8 cellular contexts compared by ENCODE assay signal in the genomic region with DNA sequence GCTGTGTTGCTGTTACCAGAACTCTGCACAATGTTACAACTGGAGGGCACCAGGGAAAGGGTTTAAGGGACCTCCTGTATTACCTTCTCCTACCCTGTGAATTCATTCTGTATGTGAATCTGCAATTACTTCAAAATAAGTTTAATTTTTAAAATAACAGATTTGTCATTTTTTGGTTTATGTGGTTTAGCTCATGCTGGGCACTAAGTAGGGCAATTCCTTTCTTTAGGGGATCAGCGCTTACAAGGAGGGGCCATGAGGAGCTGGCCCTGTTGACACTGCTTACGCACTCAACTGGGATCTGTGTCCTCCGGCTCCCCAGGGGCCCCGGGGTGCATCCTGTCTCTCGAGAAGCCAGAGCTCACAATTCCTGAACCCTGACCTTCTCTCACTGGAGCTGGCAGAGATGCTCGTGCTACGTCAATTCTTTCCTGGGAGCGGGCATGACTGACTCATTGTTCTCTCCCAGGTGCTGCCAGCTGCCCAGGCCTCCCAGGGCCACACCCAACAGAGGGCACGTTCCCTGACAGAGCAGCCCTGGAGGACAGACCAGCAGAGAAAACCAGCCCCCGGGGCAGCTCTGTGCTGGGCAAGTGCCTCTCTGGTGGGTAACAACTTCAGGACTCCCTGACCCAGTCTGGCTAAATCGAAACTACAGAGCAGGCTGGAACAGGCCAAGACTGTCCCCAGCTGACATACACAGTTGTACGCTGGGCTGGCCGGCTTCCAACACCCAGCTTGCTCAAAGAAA. TPM values are rescaled to one million over a fixed set of nuclear protein-coding genes. Genes with fewer than 3 reads are reported as not detected.
DNase-seq lines count a peak whose midpoint lies in the region; ATAC-seq and TF ChIP-seq lines count a peak whose summit lies in the region.

No MANE protein-coding gene starts in this region.

- ATAC-seq in lung (ENCODE audit: insufficient read depth, low FRiP score) = peak; percentile 77
- ATAC-seq in GM19328 (IDR thresholded peaks at IDR 0.05; ENCODE audit: unreplicated experiment) = no peak

- H3K9me3 ChIP-seq in colonic mucosa (no peaks in the 10 kb centered on the region), lung (ENCODE audit: control insufficient read depth in 2 of 2, insufficient read depth in 1 of 2, low read length in 1 of 2) (no peaks in the 10 kb centered on the region)

- H3K9me3 Mint-ChIP-seq in activated CD4-positive, alpha-beta T cell treated with anti-CD3 and anti-CD28 coated beads, Interleukin-2, amount 10 ng/mL, durations not matched to agents 24 days and 14 days = no peaks in the 10 kb centered on the region

- TF ChIP-seq CTCF in colonic mucosa (IDR thresholded peaks at IDR 0.05) (no peak), lung (IDR thresholded peaks at IDR 0.05; ENCODE audit: control extremely low read depth, extremely low read depth) (no peak)

- intact Hi-C loops in colonic mucosa (cut with DNase I) = no loop called here
- intact Hi-C loops in activated CD4-positive, alpha-beta T cell treated with anti-CD3 and anti-CD28 coated beads, Interleukin-2, amount 10 ng/mL, durations not matched to agents 24 days and 14 days (cut with micrococcal nuclease) = no loop called here

- no peaks in the 10 kb centered on the region for H3K4me1 Mint-ChIP-seq in activated CD4-positive, alpha-beta T cell treated with anti-CD3 and anti-CD28 coated beads, Interleukin-2, amount 10 ng/mL, durations not matched to agents 24 days and 14 days

- H3K4me3 ChIP-seq in colonic mucosa = no peak overlapping the region
- no peak overlapping the region for H3K4me3 ChIP-seq in lung
- no peak overlapping the region for H3K4me3 ChIP-seq in urinary bladder (ENCODE audit: low read depth, low read length)

- no peaks in the 10 kb centered on the region for H3K36me3 Mint-ChIP-seq in activated CD4-positive, alpha-beta T cell treated with anti-CD3 and anti-CD28 coated beads, Interleukin-2, amount 10 ng/mL, durations not matched to agents 24 days and 14 days (ENCODE audit: low read depth)

- H3K27me3 ChIP-seq in colonic mucosa = no peaks in the 10 kb centered on the region
- H3K27me3 ChIP-seq in lung (ENCODE audit: control insufficient read depth, insufficient read depth) = no peaks in the 10 kb centered on the region

- peak; percentile 27 for DNase-seq in NCI-H2029 (lab: John Stamatoyannopoulos, UW)
- DNase-seq in NCI-H2029 treated with DMSO at 0.1 percent for 48 hours (lab: John Stamatoyannopoulos, UW) = no peak
- DNase-seq in colonic mucosa = peak; percentile 93
- peak; percentile 58 for DNase-seq in lung (ENCODE audit: low spot score)
- no peak for DNase-seq in NCI-H128 (lab: John Stamatoyannopoulos, UW; ENCODE audit: unreplicated experiment)
- no peak for DNase-seq in activated CD4-positive, alpha-beta T cell treated with anti-CD3 and anti-CD28 coated beads, Interleukin-2, amount 10 ng/mL, durations not matched to agents 24 days and 14 days

- H3K4me1 ChIP-seq in colonic mucosa (peaks cover 26% of the 10 kb centered on the region), lung (ENCODE audit: control insufficient read depth in 2 of 2, insufficient read depth in 2 of 2, low read length in 2 of 2) (peaks cover 30 to 43% of the 10 kb centered on the region in 2 donors), urinary bladder (ENCODE audit: insufficient read depth) (no peaks in the 10 kb centered on the region)

- WGBS in lung, 2 donors = 47 to 62% methylated on average over 13 of the region's 13 CpGs
- WGBS in urinary bladder = 37% methylated on average over 13 of the region's 13 CpGs

- H3K27ac ChIP-seq in colonic mucosa (peak overlapping the region; percentile 75), lung (ENCODE audit: low read depth in 1 of 2, low read length in 1 of 2) (peak overlapping the region; percentile 87 to 95), urinary bladder (ENCODE audit: low read depth) (peak overlapping the region; percentile 18)

- peak overlapping the region; percentile 62 to 83 for H3K9ac ChIP-seq in colonic mucosa (ENCODE audit: low read depth in 2 of 2, low read length in 2 of 2)

- H3K27me3 Mint-ChIP-seq in activated CD4-positive, alpha-beta T cell treated with anti-CD3 and anti-CD28 coated beads, Interleukin-2, amount 10 ng/mL, durations not matched to agents 24 days and 14 days = no peaks in the 10 kb centered on the region

- H3K36me3 ChIP-seq in colonic mucosa (no peaks in the 10 kb centered on the region), lung (ENCODE audit: control insufficient read depth in 2 of 2, insufficient read depth in 2 of 2, low read length in 2 of 2) (peaks cover 0 to 4% of the 10 kb centered on the region in 2 donors), urinary bladder (ENCODE audit: insufficient read depth) (no peaks in the 10 kb centered on the region)

- no peak overlapping the region for H3K4me3 Mint-ChIP-seq in activated CD4-positive, alpha-beta T cell treated with anti-CD3 and anti-CD28 coated beads, Interleukin-2, amount 10 ng/mL, durations not matched to agents 24 days and 14 days

- no peak overlapping the region for H3K27ac Mint-ChIP-seq in activated CD4-positive, alpha-beta T cell treated with anti-CD3 and anti-CD28 coated beads, Interleukin-2, amount 10 ng/mL, durations not matched to agents 24 days and 14 days

RNA-seq across cellular contexts. Expression of gene CTBP2, which starts 36.8 kb away (rescaled TPM):
- total RNA-seq in colonic mucosa = 100 to 1,000 TPM; 106 to 172 TPM
- total RNA-seq in lung = 10 to 100 TPM; 74.9 to 80.6 TPM
- polyA plus RNA-seq in lung = 10 to 100 TPM; 19.2 to 51.6 TPM
- 45.3 TPM for total RNA-seq in urinary bladder
- 49.8 TPM for polyA plus RNA-seq in urinary bladder
- 0.16 TPM in 1 of 2 replicates, not detected in the other for total RNA-seq in activated CD4-positive, alpha-beta T cell treated with anti-CD3 and anti-CD28 coated beads, Interleukin-2, amount 10 ng/mL, durations not matched to agents 24 days and 14 days

Comparison
In these comparisons a context has a peak if more than half of its experiments do, and no peak if none do; other contexts are left out.
1. DNase-seq: peak in NCI-H2029 (single experiment), colonic mucosa (single experiment) and lung (single experiment); none in NCI-H2029 treated with DMSO at 0.1 percent for 48 hours (single experiment), NCI-H128 (single experiment) and activated CD4-positive, alpha-beta T cell treated with anti-CD3 and anti-CD28 coated beads, Interleukin-2, amount 10 ng/mL, durations not matched to agents 24 days and 14 days (single experiment).
2. H3K27ac ChIP-seq: peak in every context shown above with its lines; median percentile 91 in lung; 75 in colonic mucosa; 18 in urinary bladder.
3. RNA of gene CTBP2, which starts 36.8 kb away (total RNA-seq): 106 to 172 TPM in colonic mucosa, 74.9 to 80.6 TPM in lung and 45.3 TPM in urinary bladder (single experiment); 0.16 TPM in activated CD4-positive, alpha-beta T cell treated with anti-CD3 and anti-CD28 coated beads, Interleukin-2, amount 10 ng/mL, durations not matched to agents 24 days and 14 days; every median in the first group is over 10 times any median in the second.